24 cellular contexts compared by ENCODE assay signal in the genomic region with DNA sequence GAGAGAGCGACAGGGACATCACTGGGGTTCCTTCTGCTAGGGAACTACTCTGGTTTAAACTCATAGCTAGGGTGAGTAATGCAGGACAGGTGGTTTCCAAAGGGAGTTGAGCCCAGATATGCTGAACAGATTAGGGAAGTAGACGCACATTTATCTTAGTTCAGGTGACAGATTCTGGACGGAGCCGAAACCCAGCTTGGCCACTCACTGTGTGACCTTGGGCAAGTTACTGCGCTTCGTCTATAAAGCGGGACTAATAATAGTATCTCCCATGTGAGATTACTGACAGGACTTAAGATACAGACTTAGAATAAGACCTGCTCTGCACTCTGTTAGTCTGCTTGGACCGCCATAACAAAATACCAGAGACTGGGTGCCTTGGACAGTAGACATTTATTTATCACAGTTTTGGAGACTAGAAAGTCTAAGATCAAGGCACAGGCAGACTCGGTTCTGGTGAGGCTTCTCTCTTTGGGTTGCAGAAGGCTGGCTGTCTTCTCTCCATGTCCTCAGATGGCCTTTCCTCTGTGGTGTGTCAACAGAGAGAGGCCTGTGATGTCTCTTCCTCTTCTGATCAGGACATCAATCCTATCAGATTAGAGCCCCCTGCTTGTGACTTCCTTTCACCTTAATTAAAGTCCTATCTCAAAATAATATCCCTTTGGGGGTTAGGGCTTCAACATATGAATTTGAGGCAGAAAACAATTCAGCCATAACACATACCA. TPM values are rescaled to one million over a fixed set of nuclear protein-coding genes. Genes with fewer than 3 reads are reported as not detected.
"Had no signal": no experiment of that assay in that cellular context is flagged by ENCODE, and none has a peak within 500 bp of the region (broad histone marks: within the 10 kb centered on the region; RNA-seq: fewer than 3 reads in every experiment).

No MANE protein-coding gene starts in this region.

- H3K4me1 ChIP-seq: thyroid gland had no signal

- H3K9me3 ChIP-seq: thyroid gland had no signal

- H3K27me3 ChIP-seq: thyroid gland had no signal

- H3K36me3 ChIP-seq: cardiac muscle cell had no signal

- H3K27ac ChIP-seq: cardiac muscle cell, thyroid gland had no signal

- H3K4me3 ChIP-seq: cardiac muscle cell, lung, thyroid gland had no signal

- DNase-seq: activated CD4-positive, alpha-beta memory T cell treated with anti-CD3 and anti-CD28 coated beads for 36 hours; activated CD4-positive, alpha-beta T cell treated with anti-CD3 and anti-CD28 coated beads for 48 hours; activated effector memory CD4-positive, alpha-beta T cell treated with anti-CD3 and anti-CD28 coated beads, Interleukin-2, amount 50 U/mL, for 16 hours; activated naive CD4-positive, alpha-beta T cell treated with anti-CD3 and anti-CD28 coated beads, Interleukin-2, amount 10 ng/mL, durations not matched to agents 7 days and 5 days; activated T-cell treated with anti-CD3 and anti-CD28 coated beads, Interleukin-2, amount 50 U/mL, for 72 hours; amygdala; effector CD4-positive, alpha-beta T cell; foreskin fibroblast; kidney; naive thymus-derived CD4-positive, alpha-beta T cell; occipital lobe; posterior cingulate gyrus; retina; stimulated activated CD4-positive, alpha-beta T cell treated with anti-CD3 and anti-CD28 coated beads, Interleukin-4, amount 100 ng/mL, for 4 hours; substantia nigra; T1000; thyroid gland had no signal

- FAIRE-seq: endometrium, kidney had no signal

- ATAC-seq: activated T-cell treated with anti-CD3 and anti-CD28 coated beads, Interleukin-2, amount 50 U/mL, for 72 hours; naive thymus-derived CD4-positive, alpha-beta T cell had no signal

RNA-seq across cellular contexts. Expression of a gene that starts 12.1 kb away (rescaled TPM):
- total RNA-seq: activated CD4-positive, alpha-beta memory T cell treated with anti-CD3 and anti-CD28 coated beads for 36 hours; activated T-cell treated with anti-CD3 and anti-CD28 coated beads, Interleukin-2, amount 50 U/mL, for 72 hours; cardiac muscle cell; fibroblast of lung; glomerular endothelial cell; naive thymus-derived CD4-positive, alpha-beta T cell; neural crest cell; T-helper 1 cell treated with Interleukin-12 subunit alpha and Interleukin-12 subunit beta and Interleukin-4 antibody, amounts not matched to agents 30 ng/mL and 1 ng/mL, for 36 hours had no signal
- polyA plus RNA-seq: cardiac muscle cell; fibroblast of lung; naive thymus-derived CD4-positive, alpha-beta T cell had no signal
